Comparison of ENCODE assay signal across 6 cellular contexts in genomic region chr6:41073968-41074691, GRCh38. TPM values are rescaled to one million over a fixed set of nuclear protein-coding genes. Genes with fewer than 3 reads are reported as not detected.
A peak's percentile ranks its signal among the peaks of the same experiment; 100 is the strongest.
DNase-seq lines count a peak whose midpoint lies in the region; ATAC-seq and TF ChIP-seq lines count a peak whose summit lies in the region.

No MANE protein-coding gene starts in this region.

- 22% methylated on average over 11 of the region's 11 CpGs for WGBS in thymus

- H3F3A ChIP-seq in PC-3 (ENCODE audit: low read length, unreplicated experiment): no peaks in the 10 kb centered on the region

- BruUV-seq in PC-3 (replicated peaks; lab: Mats Ljungman, UMichigan): TSS peak; percentile 56

- H4K20me1 ChIP-seq in PC-3 (ENCODE audit: low read length): peaks cover 49% of the 10 kb centered on the region

- H3K27me3 ChIP-seq in PC-3 (ENCODE audit: low read length) (no peaks in the 10 kb centered on the region), foreskin keratinocyte (no peaks in the 10 kb centered on the region), thymus (ENCODE audit: control insufficient read depth, insufficient read depth) (no peaks in the 10 kb centered on the region)

- ATAC-seq in PC-3: no peak
- no peak for ATAC-seq in foreskin keratinocyte
- ATAC-seq in HG03196 (IDR thresholded peaks at IDR 0.05; ENCODE audit: unreplicated experiment): no peak
- no peak for ATAC-seq in HG03139 (IDR thresholded peaks at IDR 0.05; ENCODE audit: unreplicated experiment)

- intact Hi-C loops in PC-3 (cut with micrococcal nuclease): loop anchor here (2.0 to 5.0 kb wide), 2 partner anchors 167 to 243 kb away; no protein-coding TSS in a partner anchor

- H3K27ac ChIP-seq in PC-3 (ENCODE audit: low read length): peak overlapping the region; percentile 96
- peak overlapping the region; percentile 63 for H3K27ac ChIP-seq in foreskin keratinocyte
- peak overlapping the region; percentile 99 for H3K27ac ChIP-seq in thymus (ENCODE audit: low read depth)

- H3K79me2 ChIP-seq in PC-3 (ENCODE audit: low read length): peaks cover 73% of the 10 kb centered on the region

- DNase-seq in GM03348 (ENCODE audit: low spot score) (peak; percentile 14), PC-3 (peak; percentile 35), foreskin keratinocyte (no peak)

- peak overlapping the region; percentile 98 for H3K9ac ChIP-seq in PC-3 (ENCODE audit: low read length)

- H3K36me3 ChIP-seq in PC-3 (ENCODE audit: low read depth, low read length) (peaks cover 8% of the 10 kb centered on the region; the same call in 1 of the 2 replicates), thymus (ENCODE audit: control insufficient read depth, insufficient read depth) (no peaks in the 10 kb centered on the region)

- H3K4me2 ChIP-seq in PC-3 (ENCODE audit: low read length): peak overlapping the region; percentile 99

- TF ChIP-seq CTCF in PC-3 (conservative IDR thresholded peaks at IDR 0.05; ENCODE audit: low read depth, low read length): no peak
- TF ChIP-seq CTCF in foreskin keratinocyte (conservative IDR thresholded peaks at IDR 0.05): no peak

- H3K9me2 ChIP-seq in PC-3 (replicated peaks; ENCODE audit: low read length): no peaks in the 10 kb centered on the region

- H3K9me3 ChIP-seq in PC-3 (ENCODE audit: low read length): no peaks in the 10 kb centered on the region
- no peaks in the 10 kb centered on the region for H3K9me3 ChIP-seq in thymus (ENCODE audit: control insufficient read depth)

- H3K4me1 ChIP-seq in PC-3 (ENCODE audit: insufficient read depth, low read length): peaks cover 46% of the 10 kb centered on the region
- no peaks in the 10 kb centered on the region for H3K4me1 ChIP-seq in foreskin keratinocyte
- peaks cover 25% of the 10 kb centered on the region for H3K4me1 ChIP-seq in thymus (ENCODE audit: control insufficient read depth, insufficient read depth, low read length)

- peak overlapping the region; percentile 55 for H2AFZ ChIP-seq in PC-3 (ENCODE audit: low read length)

- POLR2A ChIA-PET in PC-3 (lab: Charles Lee; ENCODE audit: unreplicated experiment): interaction anchor here (0.6 kb wide), 3 partner anchors 18 to 821 kb away, joined by 3 to 4 read pairs (median 3); no protein-coding TSS in a partner anchor

- CTCF ChIA-PET in PC-3 (lab: Charles Lee): no interaction called here

- H3K4me3 ChIP-seq in PC-3 (ENCODE audit: low read length) (peak overlapping the region; percentile 85), thymus (ENCODE audit: low read length) (peak overlapping the region; percentile 76)

RNA-seq across cellular contexts. Expression of gene NFYA, which starts 1.4 kb away (rescaled TPM):
- total RNA-seq in PC-3 (2014; rRNA removed): 31.7 and 32.9 TPM in 2 replicates
- 22.5 and 22.9 TPM in 2 replicates for total RNA-seq in foreskin keratinocyte
- polyA plus RNA-seq in foreskin keratinocyte: 7.0 and 9.3 TPM in 2 replicates
- polyA plus RNA-seq in thymus: 19.3 TPM

RNA-seq across cellular contexts. Expression of gene OARD1, which starts 2.0 kb away (rescaled TPM):
- 11.2 and 12.1 TPM in 2 replicates for total RNA-seq in PC-3 (2014; rRNA removed)
- total RNA-seq in foreskin keratinocyte: 22.9 and 23.2 TPM in 2 replicates
- polyA plus RNA-seq in foreskin keratinocyte: 25.2 and 27.8 TPM in 2 replicates
- polyA plus RNA-seq in thymus: 50.9 TPM

RNA-seq across cellular contexts. Expression of gene APOBEC2, which starts 21.1 kb away (rescaled TPM):
- not detected in 2 replicates for total RNA-seq in PC-3 (2014; rRNA removed)
- not detected in 2 replicates for total RNA-seq in foreskin keratinocyte
- 0.03 TPM in 1 of 2 replicates, not detected in the other for polyA plus RNA-seq in foreskin keratinocyte
- 7.0 TPM for polyA plus RNA-seq in thymus

RNA-seq across cellular contexts. Expression of gene TSPO2, which starts 31.9 kb away (rescaled TPM):
- total RNA-seq in PC-3 (2014; rRNA removed) (not detected in 2 replicates), foreskin keratinocyte (not detected in 2 replicates)
- polyA plus RNA-seq in foreskin keratinocyte (not detected in 2 replicates), thymus (0.09 TPM)

RNA-seq across cellular contexts. Expression of gene UNC5CL, which starts 35.1 kb away (rescaled TPM):
- total RNA-seq in PC-3 (2014; rRNA removed) (0.58 and 1.4 TPM in 2 replicates), foreskin keratinocyte (0.17 and 0.28 TPM in 2 replicates)
- polyA plus RNA-seq in foreskin keratinocyte (0.21 and 0.29 TPM in 2 replicates), thymus (5.8 TPM)

Comparison
In these comparisons a context has a peak if more than half of its experiments do, and no peak if none do; other contexts are left out.
1. DNase-seq: peak in GM03348 (single experiment) and PC-3 (single experiment); none in foreskin keratinocyte (0 of 2).
2. Peak in every context shown above with its lines, with median percentiles within 50 percentile points of each other: H3K27ac ChIP-seq.